Comparison of ENCODE assay signal across 1 cellular context in the genomic region with DNA sequence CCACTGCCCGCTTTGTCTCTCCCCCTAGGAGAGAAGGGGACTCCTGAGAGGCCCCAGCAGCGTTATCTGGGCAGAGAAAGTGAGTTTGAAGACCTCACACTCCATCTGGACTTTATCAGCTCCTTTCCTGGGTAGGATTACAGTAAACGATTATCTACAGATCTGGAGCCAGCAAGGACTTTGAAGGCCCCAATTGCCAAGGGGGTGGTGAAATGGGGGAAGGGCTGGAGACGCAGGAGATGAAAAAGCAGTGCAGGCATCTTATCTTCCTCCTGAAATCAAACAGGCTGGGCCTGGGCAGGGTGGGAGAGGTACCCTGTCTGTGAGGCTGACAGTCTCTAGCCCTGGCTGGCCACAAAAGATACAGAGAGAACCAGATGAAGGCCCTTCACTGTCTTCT.
TF ChIP-seq lines count a peak whose summit lies in the region.

No MANE protein-coding gene starts in this region.

TF ChIP-seq in HEK293, 187 proteins besides CTCF, POLR2A, EP300 and RAD21 (continued from another document):
- TF ChIP-seq ZNF692 (tag by site-specific recombination; IDR thresholded peaks at IDR 0.05) (peak; percentile 43; the same call in 1 of the 2 replicates), ZNF292 (tag by site-specific recombination; IDR thresholded peaks at IDR 0.05; ENCODE audit: borderline replicate concordance, low read depth) (no peak), FEZF1 (tag by site-specific recombination; IDR thresholded peaks at IDR 0.05) (0 out of 2 replicates have a peak, but pooled peaks have one; percentile 29), SCRT2 (tag by site-specific recombination; IDR thresholded peaks at IDR 0.05) (no peak), BCL6B (tag by site-specific recombination; IDR thresholded peaks at IDR 0.05) (no peak), ZNF785 (tag by site-specific recombination; IDR thresholded peaks at IDR 0.05) (no peak), OSR2 (tag by site-specific recombination; IDR thresholded peaks at IDR 0.05) (no peak), ZIC2 (tag by site-specific recombination; IDR thresholded peaks at IDR 0.05) (no peak), ZXDB (tag by site-specific recombination; IDR thresholded peaks at IDR 0.05) (peak; percentile 73), SP7 (tag by site-specific recombination; IDR thresholded peaks at IDR 0.05) (no peak), ZBTB8A (tag by site-specific recombination; IDR thresholded peaks at IDR 0.05) (0 out of 2 replicates have a peak, but pooled peaks have one; percentile 17), ZNF19 (tag by site-specific recombination; IDR thresholded peaks at IDR 0.05; ENCODE audit: low read depth) (no peak), ZBTB20 (tag by site-specific recombination; IDR thresholded peaks at IDR 0.05) (no peak), ZBTB17 (tag by site-specific recombination; IDR thresholded peaks at IDR 0.05) (no peak), ZNF140 (tag by site-specific recombination; IDR thresholded peaks at IDR 0.05) (no peak), PBX3 (CRISPR knock-in tag; IDR thresholded peaks at IDR 0.05) (no peak), ZNF747 (tag by site-specific recombination; IDR thresholded peaks at IDR 0.05) (no peak)
- TF ChIP-seq, protein P1, sequence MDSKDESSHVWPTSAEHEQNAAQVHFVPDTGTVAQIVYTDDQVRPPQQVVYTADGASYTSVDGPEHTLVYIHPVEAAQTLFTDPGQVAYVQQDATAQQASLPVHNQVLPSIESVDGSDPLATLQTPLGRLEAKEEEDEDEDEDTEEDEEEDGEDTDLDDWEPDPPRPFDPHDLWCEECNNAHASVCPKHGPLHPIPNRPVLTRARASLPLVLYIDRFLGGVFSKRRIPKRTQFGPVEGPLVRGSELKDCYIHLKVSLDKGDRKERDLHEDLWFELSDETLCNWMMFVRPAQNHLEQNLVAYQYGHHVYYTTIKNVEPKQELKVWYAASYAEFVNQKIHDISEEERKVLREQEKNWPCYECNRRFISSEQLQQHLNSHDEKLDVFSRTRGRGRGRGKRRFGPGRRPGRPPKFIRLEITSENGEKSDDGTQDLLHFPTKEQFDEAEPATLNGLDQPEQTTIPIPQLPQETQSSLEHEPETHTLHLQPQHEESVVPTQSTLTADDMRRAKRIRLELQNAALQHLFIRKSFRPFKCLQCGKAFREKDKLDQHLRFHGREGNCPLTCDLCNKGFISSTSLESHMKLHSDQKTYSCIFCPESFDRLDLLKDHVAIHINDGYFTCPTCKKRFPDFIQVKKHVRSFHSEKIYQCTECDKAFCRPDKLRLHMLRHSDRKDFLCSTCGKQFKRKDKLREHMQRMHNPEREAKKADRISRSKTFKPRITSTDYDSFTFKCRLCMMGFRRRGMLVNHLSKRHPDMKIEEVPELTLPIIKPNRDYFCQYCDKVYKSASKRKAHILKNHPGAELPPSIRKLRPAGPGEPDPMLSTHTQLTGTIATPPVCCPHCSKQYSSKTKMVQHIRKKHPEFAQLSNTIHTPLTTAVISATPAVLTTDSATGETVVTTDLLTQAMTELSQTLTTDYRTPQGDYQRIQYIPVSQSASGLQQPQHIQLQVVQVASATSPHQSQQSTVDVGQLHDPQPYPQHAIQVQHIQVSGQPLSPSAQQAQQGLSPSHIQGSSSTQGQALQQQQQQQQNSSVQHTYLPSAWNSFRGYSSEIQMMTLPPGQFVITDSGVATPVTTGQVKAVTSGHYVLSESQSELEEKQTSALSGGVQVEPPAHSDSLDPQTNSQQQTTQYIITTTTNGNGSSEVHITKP (tag by site-specific recombination; IDR thresholded peaks at IDR 0.05) = no peak
- TF ChIP-seq, protein P2, sequence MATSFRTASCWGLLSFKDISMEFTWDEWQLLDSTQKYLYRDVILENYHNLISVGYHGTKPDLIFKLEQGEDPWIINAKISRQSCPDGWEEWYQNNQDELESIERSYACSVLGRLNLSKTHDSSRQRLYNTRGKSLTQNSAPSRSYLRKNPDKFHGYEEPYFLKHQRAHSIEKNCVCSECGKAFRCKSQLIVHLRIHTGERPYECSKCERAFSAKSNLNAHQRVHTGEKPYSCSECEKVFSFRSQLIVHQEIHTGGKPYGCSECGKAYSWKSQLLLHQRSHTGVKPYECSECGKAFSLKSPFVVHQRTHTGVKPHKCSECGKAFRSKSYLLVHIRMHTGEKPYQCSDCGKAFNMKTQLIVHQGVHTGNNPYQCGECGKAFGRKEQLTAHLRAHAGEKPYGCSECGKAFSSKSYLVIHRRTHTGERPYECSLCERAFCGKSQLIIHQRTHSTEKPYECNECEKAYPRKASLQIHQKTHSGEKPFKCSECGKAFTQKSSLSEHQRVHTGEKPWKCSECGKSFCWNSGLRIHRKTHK (tag by site-specific recombination; IDR thresholded peaks at IDR 0.05) = no peak
TF ChIP-seq in HEK293: peak in this region for 8.
